2 cellular contexts compared by ENCODE assay signal in the genomic region with DNA sequence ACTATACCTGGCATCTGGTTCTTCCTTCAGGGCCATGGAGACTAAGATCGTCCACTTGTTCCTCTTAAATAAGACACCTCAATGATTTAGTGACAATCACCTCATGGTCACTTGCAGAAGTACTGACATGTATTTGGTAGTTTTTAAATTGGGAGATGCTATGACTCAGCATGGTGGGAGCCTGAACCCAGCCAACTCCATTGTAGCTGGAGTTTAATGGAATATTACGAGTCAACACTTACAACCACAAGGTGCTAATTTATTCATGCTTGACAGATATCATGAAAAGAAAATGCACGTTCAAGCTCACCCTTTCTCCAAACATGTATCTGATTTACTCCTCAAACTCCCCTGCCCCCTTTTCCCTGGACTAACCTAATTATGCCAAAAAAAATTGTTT.
TF ChIP-seq lines count a peak whose summit lies in the region.

No MANE protein-coding gene starts in this region.

TF ChIP-seq in HEK293, 187 proteins besides CTCF, POLR2A, EP300 and RAD21:
- peak; percentile 42 for TF ChIP-seq SETDB1 (IDR thresholded peaks at IDR 0.05; ENCODE audit: insufficient read length, low read length)
- TF ChIP-seq, protein P1, sequence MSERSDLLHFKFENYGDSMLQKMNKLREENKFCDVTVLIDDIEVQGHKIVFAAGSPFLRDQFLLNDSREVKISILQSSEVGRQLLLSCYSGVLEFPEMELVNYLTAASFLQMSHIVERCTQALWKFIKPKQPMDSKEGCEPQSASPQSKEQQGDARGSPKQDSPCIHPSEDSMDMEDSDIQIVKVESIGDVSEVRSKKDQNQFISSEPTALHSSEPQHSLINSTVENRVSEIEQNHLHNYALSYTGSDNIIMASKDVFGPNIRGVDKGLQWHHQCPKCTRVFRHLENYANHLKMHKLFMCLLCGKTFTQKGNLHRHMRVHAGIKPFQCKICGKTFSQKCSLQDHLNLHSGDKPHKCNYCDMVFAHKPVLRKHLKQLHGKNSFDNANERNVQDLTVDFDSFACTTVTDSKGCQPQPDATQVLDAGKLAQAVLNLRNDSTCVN (tag by site-specific recombination; optimal IDR thresholded peaks at IDR 0.05): no peak

TF ChIP-seq in GM12878, 131 proteins besides CTCF, POLR2A, EP300 and RAD21:
- TF ChIP-seq SP1 (IDR thresholded peaks at IDR 0.05; ENCODE audit: low read depth, low read length) (no peak), STAT3 (IDR thresholded peaks at IDR 0.05; ENCODE audit: low read depth, low read length) (no peak), POLR2AphosphoS2 (IDR thresholded peaks at IDR 0.05; ENCODE audit: low read depth, low read length) (no peak), NFXL1 (IDR thresholded peaks at IDR 0.05; ENCODE audit: borderline replicate concordance) (no peak), CBFB (IDR thresholded peaks at IDR 0.05; ENCODE audit: low read depth) (no peak)
- TF ChIP-seq, protein P2, sequence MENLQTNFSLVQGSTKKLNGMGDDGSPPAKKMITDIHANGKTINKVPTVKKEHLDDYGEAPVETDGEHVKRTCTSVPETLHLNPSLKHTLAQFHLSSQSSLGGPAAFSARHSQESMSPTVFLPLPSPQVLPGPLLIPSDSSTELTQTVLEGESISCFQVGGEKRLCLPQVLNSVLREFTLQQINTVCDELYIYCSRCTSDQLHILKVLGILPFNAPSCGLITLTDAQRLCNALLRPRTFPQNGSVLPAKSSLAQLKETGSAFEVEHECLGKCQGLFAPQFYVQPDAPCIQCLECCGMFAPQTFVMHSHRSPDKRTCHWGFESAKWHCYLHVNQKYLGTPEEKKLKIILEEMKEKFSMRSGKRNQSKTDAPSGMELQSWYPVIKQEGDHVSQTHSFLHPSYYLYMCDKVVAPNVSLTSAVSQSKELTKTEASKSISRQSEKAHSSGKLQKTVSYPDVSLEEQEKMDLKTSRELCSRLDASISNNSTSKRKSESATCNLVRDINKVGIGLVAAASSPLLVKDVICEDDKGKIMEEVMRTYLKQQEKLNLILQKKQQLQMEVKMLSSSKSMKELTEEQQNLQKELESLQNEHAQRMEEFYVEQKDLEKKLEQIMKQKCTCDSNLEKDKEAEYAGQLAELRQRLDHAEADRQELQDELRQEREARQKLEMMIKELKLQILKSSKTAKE (IDR thresholded peaks at IDR 0.05; ENCODE audit: low read depth, poor library complexity, severe bottlenecking): no peak
- TF ChIP-seq, protein P3, sequence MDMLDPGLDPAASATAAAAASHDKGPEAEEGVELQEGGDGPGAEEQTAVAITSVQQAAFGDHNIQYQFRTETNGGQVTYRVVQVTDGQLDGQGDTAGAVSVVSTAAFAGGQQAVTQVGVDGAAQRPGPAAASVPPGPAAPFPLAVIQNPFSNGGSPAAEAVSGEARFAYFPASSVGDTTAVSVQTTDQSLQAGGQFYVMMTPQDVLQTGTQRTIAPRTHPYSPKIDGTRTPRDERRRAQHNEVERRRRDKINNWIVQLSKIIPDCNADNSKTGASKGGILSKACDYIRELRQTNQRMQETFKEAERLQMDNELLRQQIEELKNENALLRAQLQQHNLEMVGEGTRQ (IDR thresholded peaks at IDR 0.05; ENCODE audit: borderline replicate concordance, low read depth, low read length): no peak
- TF ChIP-seq, protein P4, sequence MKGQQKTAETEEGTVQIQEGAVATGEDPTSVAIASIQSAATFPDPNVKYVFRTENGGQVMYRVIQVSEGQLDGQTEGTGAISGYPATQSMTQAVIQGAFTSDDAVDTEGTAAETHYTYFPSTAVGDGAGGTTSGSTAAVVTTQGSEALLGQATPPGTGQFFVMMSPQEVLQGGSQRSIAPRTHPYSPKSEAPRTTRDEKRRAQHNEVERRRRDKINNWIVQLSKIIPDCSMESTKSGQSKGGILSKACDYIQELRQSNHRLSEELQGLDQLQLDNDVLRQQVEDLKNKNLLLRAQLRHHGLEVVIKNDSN (IDR thresholded peaks at IDR 0.05; ENCODE audit: borderline replicate concordance, extremely low read length, insufficient read depth, low read depth, low read length): no peak
